ENCODE assay signal across 17 cellular contexts in the genomic region with DNA sequence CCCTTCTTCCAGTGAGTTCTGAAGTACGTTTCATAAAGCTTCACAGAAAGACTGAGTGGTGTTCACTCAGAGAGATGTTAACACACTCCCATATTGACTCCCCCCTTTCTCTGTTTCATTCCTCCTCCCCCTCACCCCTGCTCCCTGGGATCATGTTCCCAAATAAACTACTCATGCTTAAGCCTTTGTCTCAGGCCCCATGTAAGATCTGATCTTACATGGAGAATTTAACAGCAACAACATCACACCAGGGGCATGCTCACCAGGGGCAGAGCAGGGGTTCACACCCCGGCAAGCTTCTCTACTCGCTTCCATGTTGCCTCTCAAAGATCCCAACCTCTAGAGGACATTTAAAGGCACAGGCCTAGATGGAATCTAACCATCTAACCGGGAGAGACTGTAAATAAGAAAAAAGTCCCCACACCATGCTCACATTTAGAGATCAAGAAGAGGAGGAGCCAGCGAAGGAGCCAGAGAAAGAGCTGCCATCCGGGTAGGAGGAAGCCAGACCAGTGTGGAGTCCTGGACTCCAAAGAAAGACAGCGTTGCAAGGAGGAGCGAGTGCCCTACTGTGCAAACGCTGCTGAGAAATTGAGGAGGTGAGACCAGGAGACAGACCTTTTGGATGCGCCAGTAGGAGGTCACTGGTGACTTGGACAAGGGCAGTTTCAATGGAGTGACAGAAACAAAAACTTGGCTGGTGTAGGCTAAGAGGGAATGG.
"Had no signal": no experiment of that assay in that cellular context is flagged by ENCODE, and none has a peak within 500 bp of the region (broad histone marks: within the 10 kb centered on the region; RNA-seq: fewer than 3 reads in every experiment).

No MANE protein-coding gene starts in this region.

- H3K4me1 ChIP-seq: uterus had no signal

- H3K4me3 ChIP-seq: gastrocnemius medialis, heart left ventricle, sigmoid colon, tibial nerve, uterus had no signal

- H3K9me3 ChIP-seq: gastrocnemius medialis, heart left ventricle, sigmoid colon, tibial nerve, uterus had no signal

- H3K36me3 Mint-ChIP-seq: natural killer cell treated with Interleukin-12 subunit alpha and Interleukin-12 subunit beta and Interleukin-15 and Interleukin-18, amount 100 ng/mL, for 72 hours had no signal

- H3K27me3 ChIP-seq: gastrocnemius medialis, heart left ventricle, sigmoid colon, tibial nerve, uterus had no signal

- H3K36me3 ChIP-seq: gastrocnemius medialis, sigmoid colon, tibial nerve, uterus had no signal

- H3K9me3 Mint-ChIP-seq: activated CD4-positive, alpha-beta memory T cell treated with anti-CD3 and anti-CD28 coated beads, Interleukin-2, amount 10 ng/mL, durations not matched to agents 7 days and 5 days; central memory CD8-positive, alpha-beta T cell; natural killer cell treated with Interleukin-12 subunit alpha and Interleukin-12 subunit beta and Interleukin-15 and Interleukin-18, amount 100 ng/mL, for 72 hours had no signal

- DNase-seq: activated CD4-positive, alpha-beta memory T cell treated with anti-CD3 and anti-CD28 coated beads, Interleukin-2, amount 10 ng/mL, durations not matched to agents 7 days and 5 days; activated CD4-positive, alpha-beta T cell treated with anti-CD3 and anti-CD28 coated beads for 48 hours; activated CD4-positive, CD25-positive, alpha-beta regulatory T cell; activated CD8-positive, alpha-beta memory T cell treated with anti-CD3 and anti-CD28 coated beads, Interleukin-2, amount 10 ng/mL, durations not matched to agents 7 days and 5 days; activated naive CD4-positive, alpha-beta T cell treated with anti-CD3 and anti-CD28 coated beads, Interleukin-2, amount 50 U/mL, for 16 hours; aorta; effector CD4-positive, alpha-beta T cell; gastrocnemius medialis; stimulated activated naive CD4-positive, alpha-beta T cell treated with Interleukin-2 at 50 U/mL for 16 hours; T-helper 1 cell; T-helper 9 cell; uterus had no signal

- H3K27ac ChIP-seq: gastrocnemius medialis, heart left ventricle, sigmoid colon, tibial nerve, uterus had no signal

- H3K4me3 Mint-ChIP-seq: activated CD4-positive, alpha-beta memory T cell treated with anti-CD3 and anti-CD28 coated beads, Interleukin-2, amount 10 ng/mL, durations not matched to agents 7 days and 5 days; activated CD8-positive, alpha-beta memory T cell treated with anti-CD3 and anti-CD28 coated beads, Interleukin-2, amount 10 ng/mL, durations not matched to agents 7 days and 5 days; central memory CD8-positive, alpha-beta T cell; natural killer cell treated with Interleukin-12 subunit alpha and Interleukin-12 subunit beta and Interleukin-15 and Interleukin-18, amount 100 ng/mL, for 72 hours had no signal

- H3K27ac Mint-ChIP-seq: activated CD4-positive, alpha-beta memory T cell treated with anti-CD3 and anti-CD28 coated beads, Interleukin-2, amount 10 ng/mL, durations not matched to agents 7 days and 5 days; activated CD8-positive, alpha-beta memory T cell treated with anti-CD3 and anti-CD28 coated beads, Interleukin-2, amount 10 ng/mL, durations not matched to agents 7 days and 5 days; natural killer cell treated with Interleukin-12 subunit alpha and Interleukin-12 subunit beta and Interleukin-15 and Interleukin-18, amount 100 ng/mL, for 72 hours had no signal

- H3K27me3 Mint-ChIP-seq: activated CD4-positive, alpha-beta memory T cell treated with anti-CD3 and anti-CD28 coated beads, Interleukin-2, amount 10 ng/mL, durations not matched to agents 7 days and 5 days; activated CD8-positive, alpha-beta memory T cell treated with anti-CD3 and anti-CD28 coated beads, Interleukin-2, amount 10 ng/mL, durations not matched to agents 7 days and 5 days; central memory CD8-positive, alpha-beta T cell; natural killer cell treated with Interleukin-12 subunit alpha and Interleukin-12 subunit beta and Interleukin-15 and Interleukin-18, amount 100 ng/mL, for 72 hours had no signal
